8 cellular contexts compared by ENCODE assay signal in genomic region chr19:8390617-8390981, GRCh38. TPM values are rescaled to one million over a fixed set of nuclear protein-coding genes. Genes with fewer than 3 reads are reported as not detected.
A peak's percentile ranks its signal among the peaks of the same experiment; 100 is the strongest.
DNase-seq lines count a peak whose midpoint lies in the region; ATAC-seq and TF ChIP-seq lines count a peak whose summit lies in the region.

No MANE protein-coding gene starts in this region.

- peaks cover 49% of the 10 kb centered on the region for H4K20me1 ChIP-seq in BLaER1

- H3K27me3 ChIP-seq in BLaER1: no peaks in the 10 kb centered on the region
- H3K27me3 ChIP-seq in liver (ENCODE audit: control insufficient read depth in 4 of 4, insufficient read depth in 4 of 4, low read length in 3 of 4): no peaks in the 10 kb centered on the region

- H3K36me3 ChIP-seq in BLaER1 (peaks cover 23% of the 10 kb centered on the region), liver (ENCODE audit: control insufficient read depth in 4 of 4, insufficient read depth in 3 of 4, low read depth in 1 of 4, low read length in 3 of 4) (peaks cover 0 to 3% (median 0%) of the 10 kb centered on the region in 4 donors)

- ATAC-seq in GM19324 (IDR thresholded peaks at IDR 0.05; ENCODE audit: low FRiP score, unreplicated experiment) (peak; percentile 35), HG03460 (IDR thresholded peaks at IDR 0.05; ENCODE audit: unreplicated experiment) (peak; percentile 39)

- no peak for TF ChIP-seq RAD21 in liver (IDR thresholded peaks at IDR 0.05)

- H3K9ac ChIP-seq in BLaER1: peak overlapping the region; percentile 100
- peak overlapping the region; percentile 79 to 87 for H3K9ac ChIP-seq in liver (ENCODE audit: low read depth in 1 of 2, low read length in 2 of 2)

- H3K4me3 ChIP-seq in BLaER1: peak overlapping the region; percentile 96
- peak overlapping the region; percentile 71 to 97 (median 78) for H3K4me3 ChIP-seq in liver (ENCODE audit: low read depth in 1 of 3, low read length in 3 of 3)

- peak; percentile 76 for DNase-seq in NCI-H748 (lab: John Stamatoyannopoulos, UW; ENCODE audit: unreplicated experiment)
- DNase-seq in activated CD4-positive, alpha-beta T cell treated with anti-CD3 and anti-CD28 coated beads, Interleukin-2, amount 50 U/mL, for 48 hours: peak; percentile 97
- peak; percentile 97 for DNase-seq in dermis blood vessel endothelial cell
- peak; percentile 94 to 97 for DNase-seq in stimulated activated CD4-positive, alpha-beta T cell treated with anti-CD3 and anti-CD28 coated beads, Interleukin-2, amount 100 ng/mL, for 48 hours

- TF ChIP-seq CTCF in liver (IDR thresholded peaks at IDR 0.05; ENCODE audit: low read depth, low read length, missing input control): no peak

- peak overlapping the region; percentile 76 for H3K4me2 ChIP-seq in BLaER1

- H3K4me1 ChIP-seq in BLaER1 (peaks cover 56% of the 10 kb centered on the region), liver (ENCODE audit: control insufficient read depth in 4 of 4, insufficient read depth in 4 of 4, low read length in 3 of 4) (peaks cover 19 to 50% (median 42%) of the 10 kb centered on the region in 4 donors)

- peaks cover 16% of the 10 kb centered on the region for H3K9me3 ChIP-seq in BLaER1
- H3K9me3 ChIP-seq in liver (ENCODE audit: control insufficient read depth in 4 of 4, low read length in 3 of 4): no peaks in the 10 kb centered on the region

- WGBS in liver: under 1% methylated on average over 28 of the region's 28 CpGs

- H3K27ac ChIP-seq in BLaER1 (peak overlapping the region; percentile 100), liver (ENCODE audit: low read depth in 1 of 2, low read length in 2 of 2) (peak overlapping the region; percentile 100)

TF ChIP-seq in liver, 16 proteins besides CTCF, POLR2A, EP300 and RAD21:
- TF ChIP-seq FOXA2 (IDR thresholded peaks at IDR 0.05) (no peak), NR2F2 (IDR thresholded peaks at IDR 0.05) (no peak), MAX (IDR thresholded peaks at IDR 0.05) (no peak), HNF4A (conservative IDR thresholded peaks at IDR 0.05) (no peak), SP1 (IDR thresholded peaks at IDR 0.05) (no peak), GABPA (IDR thresholded peaks at IDR 0.05 in 1 of 2, conservative IDR thresholded peaks at IDR 0.05 in 1 of 2) (no peak), FOXA1 (IDR thresholded peaks at IDR 0.05) (no peak), HNF4G (IDR thresholded peaks at IDR 0.05) (no peak), TAF1 (conservative IDR thresholded peaks at IDR 0.05) (no peak), ATF3 (IDR thresholded peaks at IDR 0.05) (no peak), YY1 (IDR thresholded peaks at IDR 0.05) (no peak)

RNA-seq across cellular contexts. Expression of gene RAB11B, which starts 0.4 kb away (rescaled TPM):
- 34.5 and 124 TPM in 2 replicates for total RNA-seq in dermis blood vessel endothelial cell
- 10 to 100 TPM; 31.9 to 91.2 TPM for total RNA-seq in liver
- 10 to 100 TPM; 27.3 to 58.1 TPM for polyA plus RNA-seq in liver

RNA-seq across cellular contexts. Expression of gene MARCHF2, which starts 22.5 kb away (rescaled TPM):
- total RNA-seq in dermis blood vessel endothelial cell: 165 and 247 TPM in 2 replicates
- 10 to 100 TPM; 78.6 to 89.5 TPM for total RNA-seq in liver
- polyA plus RNA-seq in liver: 10 to 100 TPM; 21.6 to 39.1 TPM

RNA-seq across cellular contexts. Expression of gene ANGPTL4, which starts 26.6 kb away (rescaled TPM):
- total RNA-seq in dermis blood vessel endothelial cell (4.3 and 8.7 TPM in 2 replicates), liver (100 to 1,000 TPM in 1 of 2 donors, under 1 TPM in 1; 0.65 to 144 TPM)
- 100 to 1,000 TPM in 1 of 2 donors, 10 to 100 TPM in 1; 25.2 to 118 TPM for polyA plus RNA-seq in liver

RNA-seq across cellular contexts. Expression of gene KANK3, which starts 47.5 kb away (rescaled TPM):
- 156 and 179 TPM in 2 replicates for total RNA-seq in dermis blood vessel endothelial cell
- total RNA-seq in liver: 1 to 10 TPM; 3.3 to 4.5 TPM
- polyA plus RNA-seq in liver: 1 to 10 TPM in 1 of 2 donors, under 1 TPM in 1; 0.44 to 3.6 TPM

RNA-seq across cellular contexts. Expression of gene HNRNPM, which starts 54.2 kb away (rescaled TPM):
- total RNA-seq in dermis blood vessel endothelial cell (58.7 and 126 TPM in 2 replicates), liver (10 to 100 TPM; 66.3 to 75.1 TPM)
- 10 to 100 TPM; 39.4 to 86.9 TPM for polyA plus RNA-seq in liver

Comparison
In these comparisons a context has a peak if more than half of its experiments do, and no peak if none do; other contexts are left out.
1. Peak in every context shown above with its lines: DNase-seq, ATAC-seq, H3K4me3 ChIP-seq and H3K27ac ChIP-seq.